Comparison of ENCODE assay signal across 1 cellular context in the genomic region with DNA sequence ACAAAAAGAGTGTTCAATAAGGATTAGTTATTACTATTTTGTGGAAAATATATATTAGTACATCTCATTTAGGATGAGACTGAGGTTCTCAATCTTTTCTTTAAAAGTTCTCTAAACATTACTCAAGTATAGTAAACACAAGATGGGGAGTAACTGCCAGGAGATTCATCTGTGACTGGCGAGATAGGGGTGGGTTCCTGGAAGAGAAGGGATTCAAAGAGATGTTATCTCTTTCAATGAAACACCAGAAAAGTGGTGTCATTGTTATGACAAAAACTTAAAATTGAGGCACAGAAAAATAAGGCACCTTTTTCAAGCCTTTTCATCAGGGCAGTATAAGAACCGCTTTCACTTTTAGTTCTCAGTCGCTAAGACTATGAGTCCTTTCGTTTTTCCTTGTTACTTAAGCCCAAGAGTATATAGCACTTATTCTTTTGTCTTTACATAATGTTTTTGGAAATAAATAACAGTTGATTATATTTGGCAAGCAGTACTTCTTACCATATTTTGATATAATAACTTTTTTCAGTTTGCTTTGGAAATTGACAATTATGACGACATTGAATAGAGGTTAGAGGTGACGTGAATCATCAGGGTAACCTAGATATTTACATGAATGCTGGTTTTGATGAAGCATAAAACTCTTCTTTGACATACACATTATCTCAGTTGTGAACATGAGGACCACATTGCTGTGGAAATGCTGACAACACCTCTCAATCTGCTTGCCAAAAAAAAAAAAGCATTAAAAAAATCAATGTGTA.
TF ChIP-seq lines count a peak whose summit lies in the region.

No MANE protein-coding gene starts in this region.

TF ChIP-seq in K562, 482 proteins besides CTCF, POLR2A, EP300 and RAD21 (continued from another document):
- TF ChIP-seq, protein P1, sequence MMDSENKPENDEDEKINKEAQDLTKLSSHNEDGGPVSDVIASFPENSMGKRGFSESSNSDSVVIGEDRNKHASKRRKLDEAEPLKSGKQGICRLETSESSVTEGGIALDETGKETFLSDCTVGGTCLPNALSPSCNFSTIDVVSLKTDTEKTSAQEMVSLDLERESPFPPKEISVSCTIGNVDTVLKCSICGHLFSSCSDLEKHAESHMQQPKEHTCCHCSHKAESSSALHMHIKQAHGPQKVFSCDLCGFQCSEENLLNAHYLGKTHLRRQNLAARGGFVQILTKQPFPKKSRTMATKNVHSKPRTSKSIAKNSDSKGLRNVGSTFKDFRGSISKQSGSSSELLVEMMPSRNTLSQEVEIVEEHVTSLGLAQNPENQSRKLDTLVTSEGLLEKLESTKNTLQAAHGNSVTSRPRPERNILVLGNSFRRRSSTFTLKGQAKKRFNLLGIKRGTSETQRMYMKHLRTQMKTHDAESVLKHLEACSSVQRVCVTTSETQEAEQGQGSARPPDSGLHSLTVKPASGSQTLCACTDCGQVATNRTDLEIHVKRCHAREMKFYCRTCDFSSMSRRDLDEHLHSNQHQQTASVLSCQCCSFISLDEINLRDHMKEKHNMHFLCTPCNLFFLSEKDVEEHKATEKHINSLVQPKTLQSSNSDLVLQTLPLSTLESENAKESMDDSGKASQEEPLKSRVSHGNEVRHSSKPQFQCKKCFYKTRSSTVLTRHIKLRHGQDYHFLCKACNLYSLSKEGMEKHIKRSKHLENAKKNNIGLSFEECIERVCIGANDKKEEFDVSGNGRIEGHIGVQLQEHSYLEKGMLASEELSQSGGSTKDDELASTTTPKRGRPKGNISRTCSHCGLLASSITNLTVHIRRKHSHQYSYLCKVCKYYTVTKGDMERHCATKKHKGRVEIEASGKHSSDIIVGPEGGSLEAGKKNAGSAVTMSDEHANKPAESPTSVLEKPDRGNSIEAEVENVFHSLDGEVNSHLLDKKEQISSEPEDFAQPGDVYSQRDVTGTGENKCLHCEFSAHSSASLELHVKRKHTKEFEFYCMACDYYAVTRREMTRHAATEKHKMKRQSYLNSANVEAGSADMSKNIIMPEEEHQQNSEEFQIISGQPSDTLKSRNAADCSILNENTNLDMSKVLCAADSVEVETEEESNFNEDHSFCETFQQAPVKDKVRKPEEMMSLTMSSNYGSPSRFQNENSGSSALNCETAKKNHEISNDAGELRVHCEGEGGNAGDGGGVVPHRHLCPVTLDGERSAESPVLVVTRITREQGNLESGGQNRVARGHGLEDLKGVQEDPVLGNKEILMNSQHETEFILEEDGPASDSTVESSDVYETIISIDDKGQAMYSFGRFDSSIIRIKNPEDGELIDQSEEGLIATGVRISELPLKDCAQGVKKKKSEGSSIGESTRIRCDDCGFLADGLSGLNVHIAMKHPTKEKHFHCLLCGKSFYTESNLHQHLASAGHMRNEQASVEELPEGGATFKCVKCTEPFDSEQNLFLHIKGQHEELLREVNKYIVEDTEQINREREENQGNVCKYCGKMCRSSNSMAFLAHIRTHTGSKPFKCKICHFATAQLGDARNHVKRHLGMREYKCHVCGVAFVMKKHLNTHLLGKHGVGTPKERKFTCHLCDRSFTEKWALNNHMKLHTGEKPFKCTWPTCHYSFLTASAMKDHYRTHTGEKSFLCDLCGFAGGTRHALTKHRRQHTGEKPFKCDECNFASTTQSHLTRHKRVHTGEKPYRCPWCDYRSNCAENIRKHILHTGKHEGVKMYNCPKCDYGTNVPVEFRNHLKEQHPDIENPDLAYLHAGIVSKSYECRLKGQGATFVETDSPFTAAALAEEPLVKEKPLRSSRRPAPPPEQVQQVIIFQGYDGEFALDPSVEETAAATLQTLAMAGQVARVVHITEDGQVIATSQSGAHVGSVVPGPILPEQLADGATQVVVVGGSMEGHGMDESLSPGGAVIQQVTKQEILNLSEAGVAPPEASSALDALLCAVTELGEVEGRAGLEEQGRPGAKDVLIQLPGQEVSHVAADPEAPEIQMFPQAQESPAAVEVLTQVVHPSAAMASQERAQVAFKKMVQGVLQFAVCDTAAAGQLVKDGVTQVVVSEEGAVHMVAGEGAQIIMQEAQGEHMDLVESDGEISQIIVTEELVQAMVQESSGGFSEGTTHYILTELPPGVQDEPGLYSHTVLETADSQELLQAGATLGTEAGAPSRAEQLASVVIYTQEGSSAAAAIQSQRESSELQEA (IDR thresholded peaks at IDR 0.05; ENCODE audit: low read depth) = no peak
- TF ChIP-seq ARID1B (IDR thresholded peaks at IDR 0.05) = peak; percentile 90
- no peak for TF ChIP-seq KAT8 (IDR thresholded peaks at IDR 0.05; ENCODE audit: low read depth)
